1 cellular context compared by ENCODE assay signal in the genomic region with DNA sequence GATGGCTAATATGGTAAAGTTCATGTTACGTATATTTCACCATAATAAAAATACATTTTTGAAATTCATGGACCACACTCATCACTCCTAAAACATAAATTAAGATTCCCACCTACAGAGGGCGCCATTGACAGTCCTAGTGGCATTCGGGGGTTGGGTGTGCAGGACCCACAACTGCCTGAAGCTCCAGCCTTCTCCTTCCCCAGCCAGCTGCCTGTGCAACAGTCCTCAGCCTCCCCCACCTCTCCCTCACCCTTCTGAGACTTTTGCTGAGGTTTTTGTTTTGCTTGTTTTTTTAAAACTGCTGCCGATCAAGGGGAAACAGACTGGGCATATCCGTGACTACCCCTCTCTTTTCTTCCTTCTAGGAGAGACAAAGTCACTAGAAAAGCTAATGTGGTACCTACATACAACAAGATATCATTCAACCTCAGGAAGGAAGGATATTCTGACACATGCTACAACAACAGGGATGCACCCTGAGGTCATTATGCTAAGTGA.
TF ChIP-seq lines count a peak whose summit lies in the region.

No MANE protein-coding gene starts in this region.

TF ChIP-seq in HepG2, 621 proteins besides CTCF, POLR2A, EP300 and RAD21 (continued from another document):
- TF ChIP-seq, protein P1, sequence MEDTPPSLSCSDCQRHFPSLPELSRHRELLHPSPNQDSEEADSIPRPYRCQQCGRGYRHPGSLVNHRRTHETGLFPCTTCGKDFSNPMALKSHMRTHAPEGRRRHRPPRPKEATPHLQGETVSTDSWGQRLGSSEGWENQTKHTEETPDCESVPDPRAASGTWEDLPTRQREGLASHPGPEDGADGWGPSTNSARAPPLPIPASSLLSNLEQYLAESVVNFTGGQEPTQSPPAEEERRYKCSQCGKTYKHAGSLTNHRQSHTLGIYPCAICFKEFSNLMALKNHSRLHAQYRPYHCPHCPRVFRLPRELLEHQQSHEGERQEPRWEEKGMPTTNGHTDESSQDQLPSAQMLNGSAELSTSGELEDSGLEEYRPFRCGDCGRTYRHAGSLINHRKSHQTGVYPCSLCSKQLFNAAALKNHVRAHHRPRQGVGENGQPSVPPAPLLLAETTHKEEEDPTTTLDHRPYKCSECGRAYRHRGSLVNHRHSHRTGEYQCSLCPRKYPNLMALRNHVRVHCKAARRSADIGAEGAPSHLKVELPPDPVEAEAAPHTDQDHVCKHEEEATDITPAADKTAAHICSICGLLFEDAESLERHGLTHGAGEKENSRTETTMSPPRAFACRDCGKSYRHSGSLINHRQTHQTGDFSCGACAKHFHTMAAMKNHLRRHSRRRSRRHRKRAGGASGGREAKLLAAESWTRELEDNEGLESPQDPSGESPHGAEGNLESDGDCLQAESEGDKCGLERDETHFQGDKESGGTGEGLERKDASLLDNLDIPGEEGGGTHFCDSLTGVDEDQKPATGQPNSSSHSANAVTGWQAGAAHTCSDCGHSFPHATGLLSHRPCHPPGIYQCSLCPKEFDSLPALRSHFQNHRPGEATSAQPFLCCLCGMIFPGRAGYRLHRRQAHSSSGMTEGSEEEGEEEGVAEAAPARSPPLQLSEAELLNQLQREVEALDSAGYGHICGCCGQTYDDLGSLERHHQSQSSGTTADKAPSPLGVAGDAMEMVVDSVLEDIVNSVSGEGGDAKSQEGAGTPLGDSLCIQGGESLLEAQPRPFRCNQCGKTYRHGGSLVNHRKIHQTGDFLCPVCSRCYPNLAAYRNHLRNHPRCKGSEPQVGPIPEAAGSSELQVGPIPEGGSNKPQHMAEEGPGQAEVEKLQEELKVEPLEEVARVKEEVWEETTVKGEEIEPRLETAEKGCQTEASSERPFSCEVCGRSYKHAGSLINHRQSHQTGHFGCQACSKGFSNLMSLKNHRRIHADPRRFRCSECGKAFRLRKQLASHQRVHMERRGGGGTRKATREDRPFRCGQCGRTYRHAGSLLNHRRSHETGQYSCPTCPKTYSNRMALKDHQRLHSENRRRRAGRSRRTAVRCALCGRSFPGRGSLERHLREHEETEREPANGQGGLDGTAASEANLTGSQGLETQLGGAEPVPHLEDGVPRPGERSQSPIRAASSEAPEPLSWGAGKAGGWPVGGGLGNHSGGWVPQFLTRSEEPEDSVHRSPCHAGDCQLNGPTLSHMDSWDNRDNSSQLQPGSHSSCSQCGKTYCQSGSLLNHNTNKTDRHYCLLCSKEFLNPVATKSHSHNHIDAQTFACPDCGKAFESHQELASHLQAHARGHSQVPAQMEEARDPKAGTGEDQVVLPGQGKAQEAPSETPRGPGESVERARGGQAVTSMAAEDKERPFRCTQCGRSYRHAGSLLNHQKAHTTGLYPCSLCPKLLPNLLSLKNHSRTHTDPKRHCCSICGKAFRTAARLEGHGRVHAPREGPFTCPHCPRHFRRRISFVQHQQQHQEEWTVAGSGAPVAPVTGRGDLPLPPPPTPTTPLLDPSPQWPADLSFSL (CRISPR knock-in tag; IDR thresholded peaks at IDR 0.05), result peak; percentile 83
- no peak for TF ChIP-seq SMAD3 (CRISPR knock-in tag; IDR thresholded peaks at IDR 0.05)
